16 cellular contexts compared by ENCODE assay signal in genomic region chr5:38706376-38706775, GRCh38.
DNase-seq lines count a peak whose midpoint lies in the region; ATAC-seq and TF ChIP-seq lines count a peak whose summit lies in the region.
"Had no signal": no experiment of that assay in that cellular context is flagged by ENCODE, and none has a peak within 500 bp of the region (broad histone marks: within the 10 kb centered on the region; RNA-seq: fewer than 3 reads in every experiment).

No MANE protein-coding gene starts in this region.

- no peaks in the 10 kb centered on the region for H4K20me1 ChIP-seq in GM23338 (replicated peaks; ENCODE audit: insufficient read depth)

- H3K79me2 ChIP-seq in GM23338 (replicated peaks; ENCODE audit: insufficient read depth): no peaks in the 10 kb centered on the region

- H3K4me2 ChIP-seq in GM23338: no peak overlapping the region

- peaks cover 2% of the 10 kb centered on the region; the same call in 1 of the 3 replicates for H3K4me1 Mint-ChIP-seq in GM23338
- H3K4me1 Mint-ChIP-seq: CD4-positive, alpha-beta memory T cell had no signal

- H3K9me3 Mint-ChIP-seq in GM23338: no peaks in the 10 kb centered on the region

- CTCF ChIA-PET in Panc1 (lab: Charles Lee): no interaction called here

- 0 out of 2 replicates have a peak overlapping the region, but pooled peaks have one; percentile 38 for H2AFZ ChIP-seq in GM23338

- intact Hi-C loops in Panc1 (cut with micrococcal nuclease; ENCODE audit: unreplicated experiment): no loop called here

- H3K27me3 ChIP-seq in GM23338 (ENCODE audit: insufficient read depth) (no peaks in the 10 kb centered on the region), Panc1 (ENCODE audit: control insufficient read depth, insufficient read depth, low read length) (no peaks in the 10 kb centered on the region)

- H3F3A ChIP-seq in GM23338 (replicated peaks; ENCODE audit: low read depth): no peaks in the 10 kb centered on the region

- in situ Hi-C loops in Panc1 (cut with HindIII; ENCODE audit: low pct_unique_long_range_greater_than_20kb, low sequenced_read_pairs): no loop called here

- H3K27ac ChIP-seq in GM23338 (ENCODE audit: low read depth): no peak overlapping the region
- peak overlapping the region; percentile 67 for H3K27ac ChIP-seq in Panc1 (ENCODE audit: low read length)

- DNase-seq in GM23338 (ENCODE audit: low spot score): no peak
- DNase-seq in Panc1 (ENCODE audit: low read depth, low spot score): no peak
- DNase-seq in fibroblast of villous mesenchyme (ENCODE audit: low read depth): peak; percentile 62
- DNase-seq in activated CD8-positive, alpha-beta memory T cell treated with anti-CD3 and anti-CD28 coated beads, Interleukin-2, amount 50 U/mL, for 48 hours: no peak
- DNase-seq in DMS79 (lab: John Stamatoyannopoulos, UW): no peak
- DNase-seq: C1 segment of cervical spinal cord; CD4-positive, alpha-beta memory T cell; COR-L47; DMS153; EL; GDM1; GOT3; H7; HCEC 1CT had no signal

- no peaks in the 10 kb centered on the region for H3K9me3 ChIP-seq in Panc1 (ENCODE audit: control insufficient read depth, insufficient read depth, low read depth, low read length)

- no peaks in the 10 kb centered on the region for H3K27me3 Mint-ChIP-seq in GM23338 (ENCODE audit: insufficient read depth, low read depth, poor library complexity)

- H3K36me3 ChIP-seq in GM23338 (ENCODE audit: insufficient read depth) (no peaks in the 10 kb centered on the region), Panc1 (ENCODE audit: control insufficient read depth, insufficient read depth, low read length) (no peaks in the 10 kb centered on the region)

- no TSS peak for BruUV-seq in Panc1 (replicated peaks; lab: Mats Ljungman, UMichigan)

- POLR2A ChIA-PET in Panc1 (lab: Charles Lee): no interaction called here

- no peak for TF ChIP-seq CTCF in GM23338 (conservative IDR thresholded peaks at IDR 0.05; ENCODE audit: low read depth in 2 of 2)
- TF ChIP-seq CTCF in Panc1 (IDR thresholded peaks at IDR 0.05): no peak
- TF ChIP-seq CTCF in fibroblast of villous mesenchyme (IDR thresholded peaks at IDR 0.05; ENCODE audit: insufficient read depth, low read depth, low read length): no peak

- no peak overlapping the region for H3K4me3 Mint-ChIP-seq in GM23338
- H3K4me3 Mint-ChIP-seq: CD4-positive, alpha-beta memory T cell had no signal

- H3K36me3 Mint-ChIP-seq in GM23338 (ENCODE audit: low read depth): no peaks in the 10 kb centered on the region
- H3K36me3 Mint-ChIP-seq: CD4-positive, alpha-beta memory T cell had no signal

- no peak overlapping the region for H3K27ac Mint-ChIP-seq in GM23338
- H3K27ac Mint-ChIP-seq: CD4-positive, alpha-beta memory T cell had no signal

- no peak for ATAC-seq in GM23338
- ATAC-seq in Panc1: no peak
- ATAC-seq in HG03139 (IDR thresholded peaks at IDR 0.05; ENCODE audit: unreplicated experiment): no peak
- ATAC-seq: GM12878 had no signal

- H3K4me3 ChIP-seq in GM23338 (no peak overlapping the region), Panc1 (ENCODE audit: low read depth in 2 of 2, low read length in 2 of 2) (no peak overlapping the region), fibroblast of villous mesenchyme (ENCODE audit: low read depth, low read length) (no peak overlapping the region)
- H3K4me3 ChIP-seq: GM12878 had no signal

- no peaks in the 10 kb centered on the region for H3K9me2 ChIP-seq in GM23338 (ENCODE audit: insufficient read depth)

- no peaks in the 10 kb centered on the region; the same call in 1 of the 2 replicates for H3K4me1 ChIP-seq in GM23338 (ENCODE audit: insufficient read depth)
- peaks cover 20% of the 10 kb centered on the region for H3K4me1 ChIP-seq in Panc1 (ENCODE audit: control insufficient read depth, insufficient read depth, low read length)

TF ChIP-seq in GM23338, 12 proteins besides CTCF, POLR2A, EP300 and RAD21 (continues in another document):
- TF ChIP-seq NANOG (IDR thresholded peaks at IDR 0.05; ENCODE audit: borderline replicate concordance) (no peak), ZNF462 (CRISPR knock-in tag; IDR thresholded peaks at IDR 0.05) (no peak), ETS1 (IDR thresholded peaks at IDR 0.05) (no peak), JUNB (IDR thresholded peaks at IDR 0.05; ENCODE audit: unreplicated experiment) (no peak), ZNF114 (CRISPR knock-in tag; IDR thresholded peaks at IDR 0.05) (no peak)
